In the genomic region with DNA sequence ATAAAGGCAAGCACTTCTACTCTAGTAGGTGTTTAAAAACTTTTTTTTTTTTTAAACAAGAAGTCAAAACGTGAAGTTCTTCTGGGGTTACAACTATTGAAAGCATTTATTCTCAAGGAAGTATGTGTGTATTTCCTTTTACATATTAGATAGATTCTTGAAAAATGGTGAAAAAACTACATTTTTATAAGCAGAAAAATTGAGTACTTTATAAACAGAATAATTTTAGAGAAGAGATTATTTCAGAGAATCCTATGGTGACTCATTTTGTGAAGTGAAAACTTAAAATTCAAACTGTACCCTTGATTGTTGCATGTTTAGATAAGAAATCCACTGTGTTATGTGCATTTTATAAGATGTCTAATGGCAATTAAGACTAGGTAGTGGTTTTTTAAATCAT, we compare ENCODE assay signal across 10 cellular contexts. TPM values are rescaled to one million over a fixed set of nuclear protein-coding genes. Genes with fewer than 3 reads are reported as not detected.
DNase-seq lines count a peak whose midpoint lies in the region; ATAC-seq, FAIRE-seq and TF ChIP-seq lines count a peak whose summit lies in the region.
"Had no signal": no experiment of that assay in that cellular context is flagged by ENCODE, and none has a peak within 500 bp of the region (broad histone marks: within the 10 kb centered on the region; RNA-seq: fewer than 3 reads in every experiment).

No MANE protein-coding gene starts in this region.

- FAIRE-seq in TTC549 (lab: Jason Lieb, UNC) = peak; percentile 32

- H3K9me2 ChIP-seq in GM23248 (ENCODE audit: insufficient read depth) = no peaks in the 10 kb centered on the region

- peaks cover 74% of the 10 kb centered on the region for H3K79me2 ChIP-seq in GM23248 (ENCODE audit: insufficient read depth)

- TF ChIP-seq CTCF in left lung (IDR thresholded peaks at IDR 0.05) (no peak), thoracic aorta (IDR thresholded peaks at IDR 0.05) (no peak)

- H3K27me3 ChIP-seq in GM23248 (replicated peaks; ENCODE audit: insufficient read depth) = no peaks in the 10 kb centered on the region
- no peaks in the 10 kb centered on the region for H3K27me3 ChIP-seq in left lung
- H3K27me3 ChIP-seq in thoracic aorta (replicated peaks; ENCODE audit: insufficient read depth) = no peaks in the 10 kb centered on the region

- peaks cover 13% of the 10 kb centered on the region for H3K4me1 ChIP-seq in GM23248 (ENCODE audit: insufficient read depth)
- H3K4me1 ChIP-seq in left lung = peaks cover 22 to 43% of the 10 kb centered on the region in 2 donors
- H3K4me1 ChIP-seq in thoracic aorta (ENCODE audit: control insufficient read depth in 1 of 2, low read depth in 2 of 2) = peaks cover 20 to 47% of the 10 kb centered on the region in 2 donors

- in situ Hi-C loops in GM23248 (cut with MboI) = no loop called here

- H4K20me1 ChIP-seq in GM23248 (ENCODE audit: insufficient read depth) = 0 out of 2 replicates have a peak, but pooled peaks cover 3% of the 10 kb centered on the region

- no peak overlapping the region for H3K27ac ChIP-seq in GM23248
- peak overlapping the region; percentile 15 to 53 for H3K27ac ChIP-seq in left lung
- H3K27ac ChIP-seq in thoracic aorta = peak overlapping the region; percentile 55 to 77

- H3K9me3 ChIP-seq in GM23248 (ENCODE audit: low read depth) (no peaks in the 10 kb centered on the region), left lung (no peaks in the 10 kb centered on the region), thoracic aorta (no peaks in the 10 kb centered on the region)

- H3K4me3 ChIP-seq in GM23248 (peak overlapping the region; percentile 86), left lung (peak overlapping the region; percentile 71 to 83), thoracic aorta (peak overlapping the region; percentile 78)

- WGBS in GM23248 (ENCODE audit: low coverage in 1 of 2, low lambda C conversion rate in 2 of 2, missing lambda C conversion rate in 2 of 2), 2 experiments = 17% methylated on average over 1 of the region's 1 CpG

- peaks cover 15% of the 10 kb centered on the region; the same call in 1 of the 2 replicates for H3F3A ChIP-seq in GM23248 (ENCODE audit: insufficient read depth)

- peak overlapping the region; percentile 84 for H3K4me2 ChIP-seq in GM23248 (ENCODE audit: unreplicated experiment)

- H3K36me3 ChIP-seq in GM23248 (ENCODE audit: low read depth) (no peaks in the 10 kb centered on the region), left lung (no peaks in the 10 kb centered on the region), thoracic aorta (no peaks in the 10 kb centered on the region)

- 0 out of 2 replicates have a peak overlapping the region, but pooled peaks have one; percentile 10 for H3K9ac ChIP-seq in GM23248

- ATAC-seq in left lung = no peak
- ATAC-seq in thoracic aorta (ENCODE audit: insufficient number of reproducible peaks, low FRiP score, low read depth) = no peak
- ATAC-seq in GM18868 (IDR thresholded peaks at IDR 0.05; ENCODE audit: unreplicated experiment) = no peak
- ATAC-seq in HG02623 (IDR thresholded peaks at IDR 0.05; ENCODE audit: unreplicated experiment) = no peak
- ATAC-seq: esophagus mucosa had no signal

- H2AFZ ChIP-seq in GM23248 = no peak overlapping the region

- DNase-seq in GM23248 = no peak
- DNase-seq in left lung = no peak
- DNase-seq in thoracic aorta (ENCODE audit: low spot score) = no peak
- DNase-seq in NOMO-1 treated with dmso at 0.1 percent for 144 hours (lab: John Stamatoyannopoulos, UW; ENCODE audit: unreplicated experiment) = no peak
- DNase-seq: amniotic stem cell, NCI-H524 treated with DMSO at 0.1 percent for 48 hours had no signal

- intact Hi-C loops in left lung (cut with DNase I) = no loop called here

RNA-seq across cellular contexts. Expression of a gene that starts 2.9 kb away (rescaled TPM):
- 19.3 and 21.8 TPM in 2 replicates for total RNA-seq in GM23248 (2014; rRNA removed; shearing (Covaris generic))
- polyA plus RNA-seq in GM23248 (2016; fragmentation: Nextera tagmentation; extraction: Ambion mirVana) = 21.0 and 21.7 TPM in 2 replicates
- total RNA-seq in left lung (10 to 100 TPM; 77.5 to 79.3 TPM), thoracic aorta (10 to 100 TPM; 32.8 to 59.9 TPM)
